Comparison of ENCODE assay signal across 12 cellular contexts in genomic region chr3:193857996-193858395, GRCh38.
A peak's percentile ranks its signal among the peaks of the same experiment; 100 is the strongest.
DNase-seq lines count a peak whose midpoint lies in the region; ATAC-seq lines count a peak whose summit lies in the region.
"Had no signal": no experiment of that assay in that cellular context is flagged by ENCODE, and none has a peak within 500 bp of the region (broad histone marks: within the 10 kb centered on the region; RNA-seq: fewer than 3 reads in every experiment).

No MANE protein-coding gene starts in this region.

- ATAC-seq in GM21786 (IDR thresholded peaks at IDR 0.05; ENCODE audit: unreplicated experiment) (no peak), GM21423 (IDR thresholded peaks at IDR 0.05; ENCODE audit: unreplicated experiment) (no peak)

- DNase-seq in DMS79 treated with DMSO at 0.1 percent for 48 hours (lab: John Stamatoyannopoulos, UW) (peak; percentile 74), NCI-H2196 (lab: John Stamatoyannopoulos, UW; ENCODE audit: unreplicated experiment) (peak; percentile 75), dedifferentiated amniotic fluid mesenchymal stem cell (ENCODE audit: extremely low spot score) (peak; percentile 68), myocyte (ENCODE audit: low read depth) (peak; percentile 41), NCI-H2029 treated with DMSO at 0.1 percent for 48 hours (lab: John Stamatoyannopoulos, UW) (no peak), T1000 (lab: John Stamatoyannopoulos, UW) (no peak)
- DNase-seq: cerebellar nuclear complex, hippocampal formation, naive B cell, NCI-H748 treated with DMSO at 0.1 percent for 48 hours had no signal

Comparison
In these comparisons a context has a peak if more than half of its experiments do, and no peak if none do; other contexts are left out.
1. DNase-seq: peak in DMS79 treated with DMSO at 0.1 percent for 48 hours (single experiment), NCI-H2196 (single experiment), dedifferentiated amniotic fluid mesenchymal stem cell (single experiment) and myocyte (single experiment); none in NCI-H2029 treated with DMSO at 0.1 percent for 48 hours (single experiment) and T1000 (single experiment).